In genomic region chr12:124745891-124746570, GRCh38 we compare ENCODE assay signal across 9 cellular contexts.
DNase-seq lines count a peak whose midpoint lies in the region; ATAC-seq and TF ChIP-seq lines count a peak whose summit lies in the region.
"Had no signal": no experiment of that assay in that cellular context is flagged by ENCODE, and none has a peak within 500 bp of the region (broad histone marks: within the 10 kb centered on the region; RNA-seq: fewer than 3 reads in every experiment).

No MANE protein-coding gene starts in this region.

- H3K36me3 Mint-ChIP-seq in effector memory CD8-positive, alpha-beta T cell (ENCODE audit: insufficient read depth) = peaks cover 3% of the 10 kb centered on the region

- H3K27ac Mint-ChIP-seq in effector memory CD8-positive, alpha-beta T cell = no peak overlapping the region

- peak overlapping the region in 1 of 2 donors; percentile 34 for H3K4me3 Mint-ChIP-seq in effector memory CD8-positive, alpha-beta T cell

- DNase-seq in GF-D8 (lab: John Stamatoyannopoulos, UW) (peak; percentile 19), NCI-H1105 (lab: John Stamatoyannopoulos, UW) (peak; percentile 60), lower leg skin (ENCODE audit: low spot score in 2 of 2) (peak; percentile 91 to 99)
- DNase-seq in stimulated activated naive CD4-positive, alpha-beta T cell treated with Interleukin-2 at 50 U/mL for 16 hours (lab: John Stamatoyannopoulos, UW) = peak; percentile 25
- DNase-seq in effector memory CD8-positive, alpha-beta T cell = no peak

- WGBS in ectodermal cell, 2 experiments = 9 to 11% methylated on average over 25 of the region's 25 CpGs
- WGBS in lower leg skin, 2 donors = 5 to 6% methylated on average over 25 of the region's 25 CpGs

- ATAC-seq in SK-N-SH treated with all-trans-retinoic acid at 6 μM for 48 hours (peak; percentile 92), HG03097 (IDR thresholded peaks at IDR 0.05; ENCODE audit: low FRiP score, unreplicated experiment) (no peak)
- no peak for ATAC-seq in effector memory CD8-positive, alpha-beta T cell (replicated peaks)

- TF ChIP-seq CTCF in lower leg skin (IDR thresholded peaks at IDR 0.05) = no peak

- peaks cover 6 to 22% of the 10 kb centered on the region in 2 donors for H3K27me3 Mint-ChIP-seq in effector memory CD8-positive, alpha-beta T cell

- peaks cover 8% of the 10 kb centered on the region for H3K4me1 ChIP-seq in ectodermal cell (ENCODE audit: control insufficient read depth, insufficient read depth, low read length)

- peaks cover 0 to 10% of the 10 kb centered on the region in 2 donors for H3K4me1 Mint-ChIP-seq in effector memory CD8-positive, alpha-beta T cell (ENCODE audit: low read depth in 2 of 2)

- H3K9me3 ChIP-seq in ectodermal cell (ENCODE audit: control insufficient read depth, low read length) = no peaks in the 10 kb centered on the region

- H3K4me3 ChIP-seq in ectodermal cell (ENCODE audit: insufficient read depth, low read depth, low read length) = no peak overlapping the region
- H3K4me3 ChIP-seq in lower leg skin (ENCODE audit: low read depth, poor library complexity, severe bottlenecking) = no peak overlapping the region

- intact Hi-C loops in lower leg skin (cut with DNase I; ENCODE audit: low total_unique reads) = no loop called here

- no peak for TF ChIP-seq POLR2A in lower leg skin (IDR thresholded peaks at IDR 0.05)

- no peaks in the 10 kb centered on the region for H3K36me3 ChIP-seq in ectodermal cell (ENCODE audit: control insufficient read depth, insufficient read depth, low read length)

- peak overlapping the region; percentile 22 for H3K27ac ChIP-seq in ectodermal cell (ENCODE audit: insufficient read depth, low read depth, low read length, poor library complexity, severe bottlenecking)

- no peaks in the 10 kb centered on the region for H3K9me3 Mint-ChIP-seq in effector memory CD8-positive, alpha-beta T cell
- H3K9me3 Mint-ChIP-seq: stimulated activated naive CD8-positive, alpha-beta T cell treated with anti-CD3 and anti-CD28 coated beads, Interleukin-15, Interleukin-2, amounts not matched to agents 100 ng/mL and 50 ng/mL, for 24 hours had no signal

- peaks cover 15% of the 10 kb centered on the region for H3K27me3 ChIP-seq in ectodermal cell (ENCODE audit: control insufficient read depth, insufficient read depth, low read length, poor library complexity, severe bottlenecking)

TF ChIP-seq in SK-N-SH treated with all-trans-retinoic acid at 6 μM for 48 hours, 23 proteins besides CTCF, POLR2A, EP300 and RAD21 (continues in another document):
- TF ChIP-seq TOX (CRISPR knock-in tag; IDR thresholded peaks at IDR 0.05; ENCODE audit: borderline replicate concordance) = no peak
- TF ChIP-seq POU6F1 (CRISPR knock-in tag; IDR thresholded peaks at IDR 0.05; ENCODE audit: borderline replicate concordance, low read depth) = no peak
- peak; percentile 90 for TF ChIP-seq TCF4 (CRISPR knock-in tag; IDR thresholded peaks at IDR 0.05; ENCODE audit: borderline replicate concordance)
- TF ChIP-seq SNAI2 (CRISPR knock-in tag; IDR thresholded peaks at IDR 0.05) = peak; percentile 12; the same call in 1 of the 2 replicates
- peak; percentile 32; the same call in 1 of the 2 replicates for TF ChIP-seq OSR1 (CRISPR knock-in tag; IDR thresholded peaks at IDR 0.05)
- TF ChIP-seq ZC3H10 (CRISPR knock-in tag; IDR thresholded peaks at IDR 0.05) = no peak
- TF ChIP-seq TSHZ2 (CRISPR knock-in tag; IDR thresholded peaks at IDR 0.05) = peak; percentile 81
- no peak for TF ChIP-seq ARNTL (CRISPR knock-in tag; IDR thresholded peaks at IDR 0.05; ENCODE audit: borderline replicate concordance, low read depth)
- TF ChIP-seq RARB (CRISPR knock-in tag; IDR thresholded peaks at IDR 0.05) = no peak
- TF ChIP-seq PPARA (CRISPR knock-in tag; IDR thresholded peaks at IDR 0.05; ENCODE audit: borderline replicate concordance) = no peak
- peak; percentile 74; the same call in 1 of the 2 replicates for TF ChIP-seq ZFP3 (CRISPR knock-in tag; IDR thresholded peaks at IDR 0.05)
- peak; percentile 67; the same call in 1 of the 2 replicates for TF ChIP-seq CSRNP3 (CRISPR knock-in tag; IDR thresholded peaks at IDR 0.05)
- TF ChIP-seq CSDC2 (CRISPR knock-in tag; IDR thresholded peaks at IDR 0.05) = no peak
- no peak for TF ChIP-seq BACH2 (CRISPR knock-in tag; IDR thresholded peaks at IDR 0.05; ENCODE audit: borderline replicate concordance)
- no peak for TF ChIP-seq ESRRG (CRISPR knock-in tag; IDR thresholded peaks at IDR 0.05)
- no peak for TF ChIP-seq CREB5 (CRISPR knock-in tag; IDR thresholded peaks at IDR 0.05; ENCODE audit: low read depth)
- no peak for TF ChIP-seq ZFP30 (CRISPR knock-in tag; IDR thresholded peaks at IDR 0.05)
- peak; percentile 60 for TF ChIP-seq GLIS3 (CRISPR knock-in tag; IDR thresholded peaks at IDR 0.05)
- no peak for TF ChIP-seq ZNF70 (CRISPR knock-in tag; IDR thresholded peaks at IDR 0.05)
- TF ChIP-seq ZNF565 (CRISPR knock-in tag; conservative IDR thresholded peaks at IDR 0.05; ENCODE audit: low read depth) = no peak
- TF ChIP-seq ISL1 (CRISPR knock-in tag; IDR thresholded peaks at IDR 0.05) = peak; percentile 52
- 0 out of 2 replicates have a peak, but pooled peaks have one; percentile 23 for TF ChIP-seq ZNF8 (CRISPR knock-in tag; IDR thresholded peaks at IDR 0.05)

Comparison
In these comparisons a context has a peak if more than half of its experiments do, and no peak if none do; other contexts are left out.
1. DNase-seq: peak in GF-D8 (single experiment), NCI-H1105 (single experiment), lower leg skin (2 of 2) and stimulated activated naive CD4-positive, alpha-beta T cell treated with Interleukin-2 at 50 U/mL for 16 hours (single experiment); none in effector memory CD8-positive, alpha-beta T cell (0 of 3).